23 cellular contexts compared by ENCODE assay signal in genomic region chr7:27400168-27400567, GRCh38.
"Had no signal": no experiment of that assay in that cellular context is flagged by ENCODE, and none has a peak within 500 bp of the region (broad histone marks: within the 10 kb centered on the region; RNA-seq: fewer than 3 reads in every experiment).

No MANE protein-coding gene starts in this region.

- H3K9me3 ChIP-seq: esophagus muscularis mucosa, ovary, stomach, testis had no signal

- H3K4me2 ChIP-seq: smooth muscle cell had no signal

- H3K36me3 Mint-ChIP-seq: activated naive CD8-positive, alpha-beta T cell treated with anti-CD3 and anti-CD28 coated beads, Interleukin-2, amount 10 ng/mL, durations not matched to agents 7 days and 5 days; immature natural killer cell; type B pancreatic cell had no signal

- FAIRE-seq: endothelial cell of umbilical vein had no signal

- H3K27ac Mint-ChIP-seq: activated CD4-positive, alpha-beta memory T cell treated with anti-CD3 and anti-CD28 coated beads, Interleukin-2, amount 10 ng/mL, durations not matched to agents 7 days and 5 days; activated CD4-positive, alpha-beta T cell treated with anti-CD3 and anti-CD28 coated beads for 36 hours; activated naive CD8-positive, alpha-beta T cell treated with anti-CD3 and anti-CD28 coated beads, Interleukin-2, amount 10 ng/mL, durations not matched to agents 7 days and 5 days; activated T-helper 17 cell treated with anti-CD3 and anti-CD28 coated beads, Interleukin-2, amount 50 U/mL, for 72 hours; immature natural killer cell; type B pancreatic cell had no signal

- ATAC-seq: activated CD4-positive, alpha-beta T cell treated with anti-CD3 and anti-CD28 coated beads for 36 hours; activated T-helper 17 cell treated with anti-CD3 and anti-CD28 coated beads, Interleukin-2, amount 50 U/mL, for 72 hours; sciatic nerve had no signal

- H3K4me1 ChIP-seq: esophagus muscularis mucosa, left ventricle myocardium inferior, stomach, testis had no signal

- H3K4me3 Mint-ChIP-seq: activated CD4-positive, alpha-beta memory T cell treated with anti-CD3 and anti-CD28 coated beads, Interleukin-2, amount 10 ng/mL, durations not matched to agents 7 days and 5 days; activated CD4-positive, alpha-beta T cell treated with anti-CD3 and anti-CD28 coated beads for 36 hours; activated naive CD8-positive, alpha-beta T cell treated with anti-CD3 and anti-CD28 coated beads, Interleukin-2, amount 10 ng/mL, durations not matched to agents 7 days and 5 days; activated T-helper 17 cell treated with anti-CD3 and anti-CD28 coated beads, Interleukin-2, amount 50 U/mL, for 72 hours; immature natural killer cell; type B pancreatic cell had no signal

- H3K36me3 ChIP-seq: esophagus muscularis mucosa, left ventricle myocardium inferior, ovary, stomach had no signal

- DNase-seq: activated CD4-positive, alpha-beta memory T cell treated with anti-CD3 and anti-CD28 coated beads, Interleukin-2, amount 10 ng/mL, durations not matched to agents 7 days and 5 days; activated CD4-positive, alpha-beta T cell treated with anti-CD3 and anti-CD28 coated beads for 36 hours; activated naive CD4-positive, alpha-beta T cell; activated naive CD8-positive, alpha-beta T cell treated with anti-CD3 and anti-CD28 coated beads, Interleukin-2, amount 10 ng/mL, durations not matched to agents 7 days and 5 days; activated T-cell treated with anti-CD3 and anti-CD28 coated beads, Interleukin-2, amount 50 U/mL, for 1 hour; amygdala; dermis blood vessel endothelial cell; effector memory CD4-positive, alpha-beta T cell; immature natural killer cell; kidney glomerular epithelial cell; left ventricle myocardium inferior; mammary epithelial cell; naive B cell; ovary; stimulated activated CD4-positive, alpha-beta T cell treated with anti-CD3 and anti-CD28 coated beads, Interleukin-4, amount 100 ng/mL, for 1 hour; stomach; testis had no signal

- H3K4me1 Mint-ChIP-seq: activated CD4-positive, alpha-beta memory T cell treated with anti-CD3 and anti-CD28 coated beads, Interleukin-2, amount 10 ng/mL, durations not matched to agents 7 days and 5 days; activated CD4-positive, alpha-beta T cell treated with anti-CD3 and anti-CD28 coated beads for 36 hours; activated naive CD8-positive, alpha-beta T cell treated with anti-CD3 and anti-CD28 coated beads, Interleukin-2, amount 10 ng/mL, durations not matched to agents 7 days and 5 days; activated T-helper 17 cell treated with anti-CD3 and anti-CD28 coated beads, Interleukin-2, amount 50 U/mL, for 72 hours; immature natural killer cell had no signal

- H3K27me3 ChIP-seq: ovary, testis had no signal

- H3K27ac ChIP-seq: esophagus muscularis mucosa, left ventricle myocardium inferior, ovary, stomach, testis had no signal

- H3K4me3 ChIP-seq: esophagus muscularis mucosa, left ventricle myocardium inferior, ovary, smooth muscle cell, stomach, testis had no signal

- H3K9me3 Mint-ChIP-seq: activated T-helper 17 cell treated with anti-CD3 and anti-CD28 coated beads, Interleukin-2, amount 50 U/mL, for 72 hours had no signal
